Comparison of ENCODE assay signal across 13 cellular contexts in genomic region chr4:182276214-182277109, GRCh38. TPM values are rescaled to one million over a fixed set of nuclear protein-coding genes. Genes with fewer than 3 reads are reported as not detected.
"Had no signal": no experiment of that assay in that cellular context is flagged by ENCODE, and none has a peak within 500 bp of the region (broad histone marks: within the 10 kb centered on the region; RNA-seq: fewer than 3 reads in every experiment).

No MANE protein-coding gene starts in this region.

- H3K9me3 ChIP-seq: ascending aorta, heart right ventricle, left ventricle myocardium inferior, thoracic aorta had no signal

- ATAC-seq: stimulated activated naive CD8-positive, alpha-beta T cell treated with anti-CD3 and anti-CD28 coated beads, Interleukin-15, amount 100 ng/mL, for 72 hours had no signal

- H3K27me3 ChIP-seq: ascending aorta, heart right ventricle had no signal

- H3K27ac ChIP-seq: ascending aorta, coronary artery, heart right ventricle, left ventricle myocardium inferior, thoracic aorta had no signal

- DNase-seq: activated CD4-positive, alpha-beta memory T cell treated with anti-CD3 and anti-CD28 coated beads for 36 hours; activated gamma-delta T cell treated with Interleukin-2 at 50 U/mL for 16 hours; activated naive CD8-positive, alpha-beta T cell treated with anti-CD3 and anti-CD28 coated beads, Interleukin-2, amount 10 ng/mL, durations not matched to agents 7 days and 5 days; activated T-cell treated with anti-CD3 and anti-CD28 coated beads, Interleukin-2, amount 50 U/mL, for 48 hours; effector CD4-positive, alpha-beta T cell; heart right ventricle; islet precursor cell; left ventricle myocardium inferior; stimulated activated CD4-positive, alpha-beta T cell treated with anti-CD3 and anti-CD28 coated beads, Interleukin-4, amount 100 ng/mL, for 1 hour; stimulated activated naive CD8-positive, alpha-beta T cell treated with anti-CD3 and anti-CD28 coated beads, Interleukin-15, amount 100 ng/mL, for 72 hours had no signal

- H3K36me3 ChIP-seq: ascending aorta, heart right ventricle, left ventricle myocardium inferior, thoracic aorta had no signal

- H3K4me3 ChIP-seq: ascending aorta, coronary artery, heart right ventricle, left ventricle myocardium inferior, thoracic aorta had no signal

- H3K4me1 ChIP-seq: ascending aorta had no signal

RNA-seq across cellular contexts. Expression of gene TENM3, which starts 33.3 kb away (rescaled TPM):
- total RNA-seq: activated CD4-positive, alpha-beta memory T cell treated with anti-CD3 and anti-CD28 coated beads for 36 hours; activated naive CD8-positive, alpha-beta T cell treated with anti-CD3 and anti-CD28 coated beads, Interleukin-2, amount 10 ng/mL, durations not matched to agents 7 days and 5 days had no signal
